In the genomic region with DNA sequence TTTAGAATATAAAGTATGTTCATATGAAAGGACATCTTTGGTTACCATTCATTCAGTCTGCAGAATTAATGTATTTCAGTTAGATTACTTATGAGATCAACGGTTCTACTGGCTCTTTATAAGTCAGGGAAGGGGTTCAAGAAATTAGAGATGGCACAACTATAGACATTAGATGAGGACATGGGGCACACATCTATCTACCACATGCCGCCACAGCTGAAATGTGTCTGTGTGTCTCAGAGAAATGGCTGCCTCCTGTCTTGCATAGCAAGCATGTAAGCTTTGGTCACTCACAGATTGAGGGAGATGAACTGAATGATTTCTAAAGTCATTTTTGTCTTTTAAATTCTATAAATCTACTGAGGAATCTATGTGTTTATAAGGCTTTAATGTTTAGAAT, we compare ENCODE assay signal across 16 cellular contexts.
DNase-seq lines count a peak whose midpoint lies in the region; ATAC-seq, FAIRE-seq and TF ChIP-seq lines count a peak whose summit lies in the region.
"Had no signal": no experiment of that assay in that cellular context is flagged by ENCODE, and none has a peak within 500 bp of the region (broad histone marks: within the 10 kb centered on the region; RNA-seq: fewer than 3 reads in every experiment).

No MANE protein-coding gene starts in this region.

- H3K36me3 ChIP-seq in HepG2 (replicated peaks in 1 of 2; ENCODE audit: control insufficient read depth in 1 of 2, insufficient read depth in 2 of 2, low read length in 2 of 2), result peaks cover 41 to 85% of the 10 kb centered on the region in 2 experiments
- H3K36me3 ChIP-seq in right lobe of liver, result peaks cover 0 to 21% (median 11%) of the 10 kb centered on the region in 4 donors
- peaks cover 0 to 4% of the 10 kb centered on the region in 2 experiments; a peak in 1 of 4 replicates for H3K36me3 ChIP-seq in HCT116 (ENCODE audit: control insufficient read depth in 1 of 2, insufficient read depth in 2 of 2, low read length in 2 of 2)
- no peaks in the 10 kb centered on the region for H3K36me3 ChIP-seq in hepatocyte (replicated peaks; ENCODE audit: insufficient read depth, low read depth)

- RAD21 ChIA-PET in HCT116 (lab: Charles Lee; ENCODE audit: low non-redundant PET in 1 of 2, low total read pairs in 2 of 2, uncharacterized antibody in 2 of 2, unreplicated experiment in 2 of 2), result no interaction called here

- TF ChIP-seq POLR2A in HepG2 (IDR thresholded peaks at IDR 0.05; ENCODE audit: insufficient read depth in 1 of 2, low read depth in 2 of 2, low read length in 2 of 2), result no peak
- no peak for TF ChIP-seq POLR2A in right lobe of liver (IDR thresholded peaks at IDR 0.05)
- no peak for TF ChIP-seq POLR2A in HCT116 (IDR thresholded peaks at IDR 0.05; ENCODE audit: borderline replicate concordance, extremely low read depth, insufficient read depth, insufficient read length)
- no peak for TF ChIP-seq POLR2A in GM18505 (IDR thresholded peaks at IDR 0.05; ENCODE audit: borderline replicate concordance, extremely low read depth, insufficient read depth, insufficient read length)

- H3K4me3 ChIP-seq in HepG2 (replicated peaks in 1 of 3; ENCODE audit: insufficient read depth in 1 of 3, low read depth in 2 of 3, low read length in 3 of 3), result no peak overlapping the region
- no peak overlapping the region for H3K4me3 ChIP-seq in right lobe of liver
- H3K4me3 ChIP-seq in HCT116 (replicated peaks in 1 of 2; ENCODE audit: low read depth in 1 of 2, low read length in 2 of 2), result no peak overlapping the region
- H3K4me3 ChIP-seq in hepatocyte, result no peak overlapping the region

- in situ Hi-C loops in HepG2 (cut with HindIII; ENCODE audit: extremely low pct_ligation_motif_present, low pct_unique_long_range_greater_than_20kb), result no loop called here

- H3K4me1 ChIP-seq in HepG2 (ENCODE audit: insufficient read depth, low read length), result peaks cover 19% of the 10 kb centered on the region
- peaks cover 0 to 31% (median 8%) of the 10 kb centered on the region in 4 donors for H3K4me1 ChIP-seq in right lobe of liver
- peaks cover 13 to 32% of the 10 kb centered on the region in 2 experiments for H3K4me1 ChIP-seq in HCT116 (ENCODE audit: control insufficient read depth in 1 of 2, insufficient read depth in 2 of 2, low read length in 2 of 2)
- peaks cover 5% of the 10 kb centered on the region for H3K4me1 ChIP-seq in hepatocyte (ENCODE audit: insufficient read depth)
- H3K4me1 ChIP-seq: Caco-2 had no signal

- TF ChIP-seq CTCF in HepG2 (CRISPR knock-in tag; IDR thresholded peaks at IDR 0.05) (no peak), right lobe of liver (IDR thresholded peaks at IDR 0.05) (no peak), HCT116 (IDR thresholded peaks at IDR 0.05 in 2 of 3, conservative IDR thresholded peaks at IDR 0.05 in 1 of 3; ENCODE audit: borderline replicate concordance in 1 of 3, insufficient read depth in 1 of 3, low read depth in 2 of 3, low read length in 2 of 3) (no peak), hepatocyte (IDR thresholded peaks at IDR 0.05; ENCODE audit: poor library complexity) (no peak)

- H3K27me3 ChIP-seq in HepG2 (ENCODE audit: control insufficient read depth in 1 of 2, insufficient read depth in 2 of 2, low read length in 2 of 2) (no peaks in the 10 kb centered on the region), right lobe of liver (no peaks in the 10 kb centered on the region), HCT116 (ENCODE audit: insufficient read depth, low read length) (no peaks in the 10 kb centered on the region), hepatocyte (no peaks in the 10 kb centered on the region)

- WGBS in HepG2 (ENCODE audit: low lambda C conversion rate), result 95% methylated on average over 2 of the region's 2 CpGs
- WGBS in right lobe of liver (ENCODE audit: insufficient coverage, low coverage, low lambda C conversion rate, missing lambda C conversion rate), result 89% methylated on average over 1 of the region's 2 CpGs
- 96% methylated on average over 2 of the region's 2 CpGs for WGBS in hepatocyte (ENCODE audit: low lambda C conversion rate, missing lambda C conversion rate)

- no peak overlapping the region for H3K4me2 ChIP-seq in HepG2 (ENCODE audit: low read depth, low read length)
- no peak overlapping the region for H3K4me2 ChIP-seq in HCT116 (ENCODE audit: low read length)
- H3K4me2 ChIP-seq in hepatocyte, result no peak overlapping the region
- H3K4me2 ChIP-seq: KMS-11 had no signal

- H2AFZ ChIP-seq in HepG2 (ENCODE audit: low read length), result no peak overlapping the region
- H2AFZ ChIP-seq in HCT116 (ENCODE audit: low read depth, low read length, poor library complexity, severe bottlenecking), result no peak overlapping the region
- no peak overlapping the region for H2AFZ ChIP-seq in hepatocyte

- H3K9me3 ChIP-seq in HepG2 (ENCODE audit: low read length) (no peaks in the 10 kb centered on the region), right lobe of liver (no peaks in the 10 kb centered on the region), HCT116 (ENCODE audit: control insufficient read depth in 1 of 2, insufficient read depth in 1 of 2, low read depth in 1 of 2, low read length in 2 of 2) (no peaks in the 10 kb centered on the region), hepatocyte (ENCODE audit: low read depth) (no peaks in the 10 kb centered on the region)
- H3K9me3 ChIP-seq: Caco-2 had no signal

- H3K9ac ChIP-seq in HepG2 (ENCODE audit: insufficient read depth, low read depth, low read length) (no peak overlapping the region), HCT116 (ENCODE audit: low read length) (no peak overlapping the region)
- H3K9ac ChIP-seq: KMS-11 had no signal

- H3K9me2 ChIP-seq in HCT116 (ENCODE audit: insufficient read depth) (no peaks in the 10 kb centered on the region), hepatocyte (replicated peaks; ENCODE audit: insufficient read depth) (no peaks in the 10 kb centered on the region)

- intact Hi-C loops in HepG2 (cut with micrococcal nuclease; ENCODE audit: unreplicated experiment), result no loop called here
- intact Hi-C loops in right lobe of liver (cut with DNase I), result no loop called here
- intact Hi-C loops in HCT116 (cut with micrococcal nuclease), result no loop called here

- TF ChIP-seq RAD21 in HepG2 (CRISPR knock-in tag; IDR thresholded peaks at IDR 0.05) (no peak), HCT116 (IDR thresholded peaks at IDR 0.05; ENCODE audit: low read depth) (no peak)

- no peak for ATAC-seq in HepG2
- no peak for ATAC-seq in right lobe of liver
- ATAC-seq in HCT116, result no peak
- no peak for ATAC-seq in activated CD4-positive, CD25-positive, alpha-beta regulatory T cell treated with anti-CD3 and anti-CD28 coated beads, Interleukin-2, amount 50 U/mL, for 24 hours
- no peak for ATAC-seq in GM18505 (IDR thresholded peaks at IDR 0.05; ENCODE audit: unreplicated experiment)

- H3K27ac ChIP-seq in HepG2 (ENCODE audit: extremely low read length, insufficient read depth, low read length), result no peak overlapping the region
- no peak overlapping the region for H3K27ac ChIP-seq in right lobe of liver
- H3K27ac ChIP-seq in HCT116 (ENCODE audit: low read depth, low read length), result peak overlapping the region; percentile 23; the same call in 1 of the 2 replicates
- peak overlapping the region; percentile 6 for H3K27ac ChIP-seq in hepatocyte
- H3K27ac ChIP-seq: KMS-11 had no signal

- POLR2A ChIA-PET in HepG2 (lab: Yijun Ruan, JAX) (no interaction called here), HCT116 (lab: Charles Lee) (no interaction called here)

- DNase-seq in HepG2 (ENCODE audit: low spot score) (no peak), right lobe of liver (no peak), HCT116 (ENCODE audit: low read depth, low spot score) (no peak), hepatocyte (ENCODE audit: low spot score) (no peak)
- DNase-seq: C1 segment of cervical spinal cord; Caco-2; CD4-positive, CD25-positive, alpha-beta regulatory T cell; CD8-positive, alpha-beta memory T cell; GOT3; H7 had no signal

- FAIRE-seq in HepG2 (lab: Jason Lieb, UNC), result no peak
- FAIRE-seq: D721Med, G401.6, GM19239 had no signal

- no peak for TF ChIP-seq EP300 in HepG2 (IDR thresholded peaks at IDR 0.05; ENCODE audit: low read depth in 2 of 2, low read length in 2 of 2)
- no peak for TF ChIP-seq EP300 in HepG2 (CRISPR knock-in tag; IDR thresholded peaks at IDR 0.05; ENCODE audit: borderline replicate concordance)

- H3K79me2 ChIP-seq in HepG2 (ENCODE audit: insufficient read depth, low read length) (peaks cover 11% of the 10 kb centered on the region), HCT116 (ENCODE audit: insufficient read depth, low read length) (no peaks in the 10 kb centered on the region), hepatocyte (peaks cover 19% of the 10 kb centered on the region)

- BruUV-seq in HepG2 (replicated peaks; lab: Mats Ljungman, UMichigan) (no TSS peak), HCT116 (replicated peaks; lab: Mats Ljungman, UMichigan) (no TSS peak)

- CTCF ChIA-PET in HepG2 (lab: Yijun Ruan, JAX; ENCODE audit: low intra/inter-chr PET ratio, low total read pairs) (no interaction called here), HCT116 (lab: Charles Lee) (no interaction called here)

- peaks cover 3% of the 10 kb centered on the region; the same call in 1 of the 2 replicates for H4K20me1 ChIP-seq in HepG2 (ENCODE audit: insufficient read depth, low read length)
- H4K20me1 ChIP-seq in HCT116 (ENCODE audit: insufficient read depth), result no peaks in the 10 kb centered on the region; the same call in 1 of the 2 replicates
- H4K20me1 ChIP-seq in hepatocyte (ENCODE audit: insufficient read depth, poor library complexity, severe bottlenecking), result no peaks in the 10 kb centered on the region

TF ChIP-seq in HepG2, 621 proteins besides CTCF, POLR2A, EP300 and RAD21:
- TF ChIP-seq RBM22 (optimal IDR thresholded peaks at IDR 0.05; ENCODE audit: low read length) (peak; percentile 81), POLR2AphosphoS2 (IDR thresholded peaks at IDR 0.05; ENCODE audit: low read depth, low read length) (0 out of 2 replicates have a peak, but pooled peaks have one; percentile 53), YY1 (IDR thresholded peaks at IDR 0.05; ENCODE audit: insufficient read depth, insufficient replicate concordance, low read depth, low read length) (no peak)

TF ChIP-seq in HCT116, 20 proteins besides CTCF, POLR2A, EP300 and RAD21 (continues in another document):
- no peak for TF ChIP-seq ELF1 (IDR thresholded peaks at IDR 0.05; ENCODE audit: borderline replicate concordance, low read depth)

Comparison
In these comparisons a context has a peak if more than half of its experiments do, and no peak if none do; other contexts are left out.
1. H3K27ac ChIP-seq: peak in HCT116 (single experiment) and hepatocyte (single experiment); none in HepG2 (single experiment) and right lobe of liver (0 of 3).